18 cellular contexts compared by ENCODE assay signal in the genomic region with DNA sequence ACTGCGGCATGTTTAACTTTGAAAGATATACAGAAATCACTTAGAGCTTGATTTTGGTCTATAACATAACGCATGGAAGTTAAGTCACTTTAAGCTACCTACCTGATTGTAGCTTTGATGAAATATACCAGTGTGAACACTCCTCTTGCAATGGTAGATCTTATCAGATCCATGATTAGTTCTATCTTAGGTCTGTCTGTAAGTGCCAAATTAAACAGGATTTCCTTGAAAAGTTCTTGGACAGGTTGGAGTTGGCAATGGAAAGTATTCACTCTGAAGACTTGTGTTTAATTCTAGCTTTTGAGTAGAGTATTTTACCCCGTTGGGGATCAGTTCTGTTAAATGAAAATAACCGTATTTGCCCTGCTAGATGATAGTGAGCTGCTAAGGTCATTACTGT. TPM values are rescaled to one million over a fixed set of nuclear protein-coding genes. Genes with fewer than 3 reads are reported as not detected.
DNase-seq lines count a peak whose midpoint lies in the region; ATAC-seq and TF ChIP-seq lines count a peak whose summit lies in the region.
"Had no signal": no experiment of that assay in that cellular context is flagged by ENCODE, and none has a peak within 500 bp of the region (broad histone marks: within the 10 kb centered on the region; RNA-seq: fewer than 3 reads in every experiment).

No MANE protein-coding gene starts in this region.

- no peak overlapping the region for H2BK120ac ChIP-seq in trophoblast cell (ENCODE audit: insufficient read depth, low read length, poor library complexity)

- H3K79me1 ChIP-seq in trophoblast cell (ENCODE audit: low read length): peaks cover 3% of the 10 kb centered on the region

- no peak overlapping the region for H3K23ac ChIP-seq in trophoblast cell (ENCODE audit: low read length)

- H3K18ac ChIP-seq in trophoblast cell (ENCODE audit: low read length): no peak overlapping the region

- H4K12ac ChIP-seq in trophoblast cell (ENCODE audit: low read depth, low read length): no peak overlapping the region

- H3K9me2 ChIP-seq in GM23248 (ENCODE audit: insufficient read depth): no peaks in the 10 kb centered on the region

- H2BK5ac ChIP-seq in trophoblast cell (ENCODE audit: low read depth, low read length, poor library complexity): no peak overlapping the region

- H3K4me3 ChIP-seq in GM23248: no peak overlapping the region
- no peak overlapping the region for H3K4me3 ChIP-seq in gastrocnemius medialis
- no peak overlapping the region for H3K4me3 ChIP-seq in trophoblast cell (ENCODE audit: low read depth, low read length)
- H3K4me3 ChIP-seq: GM12878 had no signal

- H3K27ac ChIP-seq in GM23248: no peak overlapping the region
- peak overlapping the region in 3 of 4 donors; percentile 3 to 50 (median 45) for H3K27ac ChIP-seq in gastrocnemius medialis
- H3K27ac ChIP-seq in trophoblast cell (ENCODE audit: low read depth, low read length): no peak overlapping the region

- H2AFZ ChIP-seq in GM23248 (0 out of 2 replicates have a peak overlapping the region, but pooled peaks have one; percentile 32), trophoblast cell (ENCODE audit: insufficient read depth, low read length, poor library complexity) (no peak overlapping the region)

- H2BK12ac ChIP-seq in trophoblast cell (ENCODE audit: low read length): no peak overlapping the region

- no peak for TF ChIP-seq POLR2A in gastrocnemius medialis (IDR thresholded peaks at IDR 0.05)

- H3K79me2 ChIP-seq in GM23248 (ENCODE audit: insufficient read depth) (no peaks in the 10 kb centered on the region), trophoblast cell (ENCODE audit: control insufficient read depth, insufficient read depth, low read length, poor library complexity) (peaks cover 2% of the 10 kb centered on the region)

- H4K8ac ChIP-seq in trophoblast cell (ENCODE audit: low read depth, low read length): no peak overlapping the region

- in situ Hi-C loops in GM23248 (cut with MboI): no loop called here
- in situ Hi-C loops in gastrocnemius medialis (cut with MboI; ENCODE audit: low sequenced_read_pairs in 4 of 4): no loop called here

- WGBS in GM23248 (ENCODE audit: low coverage in 1 of 2, low lambda C conversion rate in 2 of 2, missing lambda C conversion rate in 2 of 2), 2 experiments: 62 to 66% methylated on average over 4 of the region's 4 CpGs
- no CpG with 5 or more reads among the region's 4 CpGs for WGBS in trophoblast cell (ENCODE audit: extremely low coverage, insufficient coverage, insufficient read length)

- H3K4me2 ChIP-seq in GM23248 (ENCODE audit: unreplicated experiment) (no peak overlapping the region), trophoblast cell (ENCODE audit: low read length) (no peak overlapping the region)

- no peak overlapping the region for H4K91ac ChIP-seq in trophoblast cell (ENCODE audit: low read depth, low read length)

- no peaks in the 10 kb centered on the region for H3K27me3 ChIP-seq in GM23248 (replicated peaks; ENCODE audit: insufficient read depth)
- no peaks in the 10 kb centered on the region for H3K27me3 ChIP-seq in gastrocnemius medialis
- H3K27me3 ChIP-seq in trophoblast cell (ENCODE audit: insufficient read depth, low read length): no peaks in the 10 kb centered on the region

- H3K4me1 ChIP-seq in GM23248 (ENCODE audit: insufficient read depth) (no peaks in the 10 kb centered on the region), gastrocnemius medialis (no peaks in the 10 kb centered on the region), trophoblast cell (ENCODE audit: control insufficient read depth in 1 of 2, insufficient read depth in 2 of 2, low read length in 2 of 2) (peaks cover 2 to 5% of the 10 kb centered on the region in 2 experiments)
- H3K4me1 ChIP-seq: Caco-2 had no signal

- H3K36me3 ChIP-seq in GM23248 (ENCODE audit: low read depth) (no peaks in the 10 kb centered on the region), gastrocnemius medialis (no peaks in the 10 kb centered on the region), trophoblast cell (ENCODE audit: control insufficient read depth in 1 of 2, insufficient read depth in 2 of 2, low read length in 2 of 2) (no peaks in the 10 kb centered on the region)

- no peak overlapping the region for H2AK5ac ChIP-seq in trophoblast cell (ENCODE audit: low read length)

- H3F3A ChIP-seq in GM23248 (ENCODE audit: insufficient read depth): no peaks in the 10 kb centered on the region

- no peaks in the 10 kb centered on the region for H3K9me3 ChIP-seq in GM23248 (ENCODE audit: low read depth)
- no peaks in the 10 kb centered on the region for H3K9me3 ChIP-seq in gastrocnemius medialis
- H3K9me3 ChIP-seq in trophoblast cell (ENCODE audit: insufficient read depth, low read depth, low read length): no peaks in the 10 kb centered on the region
- H3K9me3 ChIP-seq: Caco-2 had no signal

- H3K4ac ChIP-seq in trophoblast cell (ENCODE audit: low read depth, low read length): no peak overlapping the region

- intact Hi-C loops in gastrocnemius medialis (cut with DNase I; ENCODE audit: low total_unique reads): no loop called here

- no peak for TF ChIP-seq CTCF in gastrocnemius medialis (IDR thresholded peaks at IDR 0.05 in 4 of 5, conservative IDR thresholded peaks at IDR 0.05 in 1 of 5)

- H3K9ac ChIP-seq in GM23248: no peak overlapping the region
- no peak overlapping the region for H3K9ac ChIP-seq in trophoblast cell (ENCODE audit: low read length)

- no peaks in the 10 kb centered on the region for H4K20me1 ChIP-seq in GM23248 (ENCODE audit: insufficient read depth)

- ATAC-seq in gastrocnemius medialis (no peak), GM21717 (IDR thresholded peaks at IDR 0.05; ENCODE audit: unreplicated experiment) (no peak)
- ATAC-seq: CD8-positive, alpha-beta T cell; GM12878 had no signal

- H3K14ac ChIP-seq in trophoblast cell (ENCODE audit: low read length): no peak overlapping the region

- no peak for DNase-seq in GM23248
- peak; percentile 43 for DNase-seq in dermis blood vessel endothelial cell
- no peak for DNase-seq in gastrocnemius medialis
- DNase-seq in DMS79 treated with DMSO at 0.1 percent for 48 hours (lab: John Stamatoyannopoulos, UW): no peak
- DNase-seq in trophoblast cell: no peak
- DNase-seq: C1 segment of cervical spinal cord; Caco-2; CD4-positive, CD25-positive, alpha-beta regulatory T cell; CD8-positive, alpha-beta T cell; DMS153; EL; GDM1; H7; HCEC 1CT had no signal

RNA-seq across cellular contexts. Expression of a gene that starts 4.1 kb away (rescaled TPM):
- total RNA-seq in GM23248 (2014; rRNA removed; shearing (Covaris generic)): 10.6 and 13.2 TPM in 2 replicates
- 18.1 and 21.3 TPM in 2 replicates for polyA plus RNA-seq in GM23248 (2016; fragmentation: Nextera tagmentation; extraction: Ambion mirVana)
- 157 and 322 TPM in 2 replicates for total RNA-seq in dermis blood vessel endothelial cell
- total RNA-seq in gastrocnemius medialis: 10 to 100 TPM; 13.4 to 31.9 (median 14.0) TPM
- 0.60 and 0.66 TPM in 2 replicates for polyA plus RNA-seq in trophoblast cell (2013)
- total RNA-seq: A172; A673; Caco-2; CD4-positive, CD25-positive, alpha-beta regulatory T cell; CD8-positive, alpha-beta T cell; GM12878 had no signal
- polyA plus RNA-seq: CD4-positive, CD25-positive, alpha-beta regulatory T cell; GM12878 had no signal

Comparison
In these comparisons a context has a peak if more than half of its experiments do, and no peak if none do; other contexts are left out.
1. H3K27ac ChIP-seq: peak in gastrocnemius medialis (3 of 4); none in GM23248 (single experiment) and trophoblast cell (single experiment).